Comparison of ENCODE assay signal across 8 cellular contexts in genomic region chr3:45656575-45657363, GRCh38. TPM values are rescaled to one million over a fixed set of nuclear protein-coding genes. Genes with fewer than 3 reads are reported as not detected.
DNase-seq lines count a peak whose midpoint lies in the region; ATAC-seq and FAIRE-seq lines count a peak whose summit lies in the region.

No MANE protein-coding gene starts in this region.

- no peak for FAIRE-seq in small intestine (lab: Jason Lieb, UNC)

- ATAC-seq in HG02759 (IDR thresholded peaks at IDR 0.05; ENCODE audit: unreplicated experiment) (peak; percentile 76), GM19397 (IDR thresholded peaks at IDR 0.05; ENCODE audit: unreplicated experiment) (no peak)

- H3K36me3 ChIP-seq in small intestine (ENCODE audit: control insufficient read depth in 2 of 2, insufficient read depth in 2 of 2, low read length in 2 of 2), result no peaks in the 10 kb centered on the region

- WGBS in small intestine, 3 donors, result 41 to 43% (median 43%) methylated on average over 14 of the region's 14 CpGs

- no peak overlapping the region for H3K4me3 ChIP-seq in small intestine (ENCODE audit: low read depth in 1 of 2, low read length in 2 of 2)

- H3K27ac ChIP-seq in small intestine (ENCODE audit: low read depth in 1 of 2, low read length in 1 of 2), result no peak overlapping the region

- no peaks in the 10 kb centered on the region for H3K27me3 ChIP-seq in small intestine (ENCODE audit: control insufficient read depth in 2 of 2, insufficient read depth in 2 of 2, low read length in 2 of 2)

- no peaks in the 10 kb centered on the region for H3K9me3 ChIP-seq in small intestine (ENCODE audit: control insufficient read depth, low read depth)

- H3K4me1 ChIP-seq in small intestine (ENCODE audit: control insufficient read depth in 2 of 2, insufficient read depth in 1 of 2, low read depth in 1 of 2, low read length in 1 of 2), result no peaks in the 10 kb centered on the region

- in situ Hi-C loops in G401 (cut with HindIII; ENCODE audit: low sequenced_read_pairs), result loop anchor here (25.0 kb wide), 1 partner anchor 419 kb away; the partner anchor contains the start of gene TMEM158

- DNase-seq in G401 (ENCODE audit: low spot score) (peak; percentile 91), NCI-H2029 treated with DMSO at 0.1 percent for 48 hours (lab: John Stamatoyannopoulos, UW) (peak; percentile 89), T-helper 9 cell (peak; percentile 77), astrocyte of the hippocampus (ENCODE audit: low read depth, low spot score) (peak; percentile 96), hypothalamus (lab: John Stamatoyannopoulos, UW) (peak in 50 of 51 donors; percentile 15 to 91 (median 74)), small intestine (peak; percentile 94)

RNA-seq across cellular contexts. Expression of gene SACM1L, which starts 32.4 kb away (rescaled TPM):
- 13.7 and 22.2 TPM in 2 replicates for total RNA-seq in G401 (2014; rRNA removed; shearing (Covaris generic))
- polyA plus RNA-seq in small intestine, result 10 to 100 TPM; 18.4 to 37.1 (median 24.3) TPM
